ENCODE assay signal across 10 cellular contexts in the genomic region with DNA sequence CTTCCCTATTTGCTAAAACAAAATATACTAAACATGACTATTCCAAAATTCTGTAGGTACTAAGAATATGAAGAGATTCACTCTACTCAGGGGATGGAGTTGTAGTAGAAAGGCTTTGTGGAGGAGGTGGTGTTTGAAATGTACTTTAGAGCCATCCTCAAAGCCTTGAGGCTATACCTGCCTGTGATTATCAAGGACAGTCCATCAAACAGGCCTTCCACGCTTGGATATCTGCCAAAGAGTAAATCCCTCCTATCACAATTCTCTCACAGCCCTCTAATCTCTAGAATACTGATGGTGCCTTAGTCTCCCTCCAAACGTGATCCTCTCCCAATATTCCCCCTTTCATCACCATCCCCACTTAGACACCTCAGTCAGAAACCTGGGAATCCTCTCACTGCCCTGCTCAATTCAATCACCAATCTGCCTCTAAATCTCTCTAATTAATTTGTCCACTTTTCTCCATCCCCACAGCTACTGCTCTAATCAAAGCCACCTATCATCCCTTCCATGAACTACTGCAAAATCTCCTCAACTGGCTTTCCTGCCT. TPM values are rescaled to one million over a fixed set of nuclear protein-coding genes. Genes with fewer than 3 reads are reported as not detected.
DNase-seq lines count a peak whose midpoint lies in the region; ATAC-seq lines count a peak whose summit lies in the region.
"Had no signal": no experiment of that assay in that cellular context is flagged by ENCODE, and none has a peak within 500 bp of the region (broad histone marks: within the 10 kb centered on the region; RNA-seq: fewer than 3 reads in every experiment).

No MANE protein-coding gene starts in this region.

- peaks cover 8% of the 10 kb centered on the region for H3K4me1 ChIP-seq in CD4-positive, CD25-positive, alpha-beta regulatory T cell (ENCODE audit: control insufficient read depth, insufficient read depth, low read length, poor library complexity, severe bottlenecking)
- H3K4me1 ChIP-seq in mesendoderm (ENCODE audit: control insufficient read depth, low read depth, low read length), result peaks cover 5% of the 10 kb centered on the region
- H3K4me1 ChIP-seq: colonic mucosa had no signal

- H3K23ac ChIP-seq in mesendoderm (ENCODE audit: low read length), result no peak overlapping the region

- H3K4me3 ChIP-seq in CD4-positive, CD25-positive, alpha-beta regulatory T cell (ENCODE audit: low read depth, low read length), result no peak overlapping the region
- H3K4me3 ChIP-seq in mesendoderm (ENCODE audit: low read length), result no peak overlapping the region
- H3K4me3 ChIP-seq: colonic mucosa had no signal

- no peak overlapping the region for H4K5ac ChIP-seq in mesendoderm (ENCODE audit: low read length)

- no peak overlapping the region for H3K27ac ChIP-seq in CD4-positive, CD25-positive, alpha-beta regulatory T cell (ENCODE audit: insufficient read depth, low read length, poor library complexity, severe bottlenecking)
- no peak overlapping the region for H3K27ac ChIP-seq in mesendoderm (ENCODE audit: low read depth, low read length)
- H3K27ac ChIP-seq: colonic mucosa, HL-60 had no signal

- H3K36me3 Mint-ChIP-seq in CD4-positive, CD25-positive, alpha-beta regulatory T cell, result peaks cover 18% of the 10 kb centered on the region

- no peaks in the 10 kb centered on the region for H3K9me3 ChIP-seq in CD4-positive, CD25-positive, alpha-beta regulatory T cell (ENCODE audit: control insufficient read depth in 2 of 2, low read length in 2 of 2)
- H3K9me3 ChIP-seq: colonic mucosa had no signal

- no peaks in the 10 kb centered on the region for H3K27me3 ChIP-seq in CD4-positive, CD25-positive, alpha-beta regulatory T cell (ENCODE audit: control insufficient read depth, insufficient read depth, low read length)
- no peaks in the 10 kb centered on the region for H3K27me3 ChIP-seq in mesendoderm (ENCODE audit: insufficient read depth, low read length, poor library complexity)
- H3K27me3 ChIP-seq: colonic mucosa had no signal

- no peak for ATAC-seq in CD4-positive, CD25-positive, alpha-beta regulatory T cell (ENCODE audit: low read depth in 2 of 2)

- no peak overlapping the region for H3K18ac ChIP-seq in mesendoderm (ENCODE audit: low read length)

- no peak overlapping the region for H4K8ac ChIP-seq in mesendoderm (ENCODE audit: low read depth, low read length)

- peak overlapping the region; percentile 37 to 61 (median 53) for H3K27ac Mint-ChIP-seq in CD4-positive, CD25-positive, alpha-beta regulatory T cell

- no peaks in the 10 kb centered on the region for H3K9me3 Mint-ChIP-seq in CD4-positive, CD25-positive, alpha-beta regulatory T cell

- no peak overlapping the region for H2AK5ac ChIP-seq in mesendoderm (ENCODE audit: low read length)

- H3K36me3 ChIP-seq in CD4-positive, CD25-positive, alpha-beta regulatory T cell (ENCODE audit: control insufficient read depth, insufficient read depth, low read length), result peaks cover 5% of the 10 kb centered on the region
- H3K36me3 ChIP-seq in mesendoderm (ENCODE audit: control insufficient read depth, insufficient read depth, low read length), result no peaks in the 10 kb centered on the region
- H3K36me3 ChIP-seq: colonic mucosa had no signal

- WGBS in mesendoderm (ENCODE audit: extremely low coverage, insufficient coverage, low lambda C conversion rate), result no CpG with 5 or more reads among the region's 2 CpGs

- H3K4me1 Mint-ChIP-seq in CD4-positive, CD25-positive, alpha-beta regulatory T cell, result peaks cover 18 to 71% (median 59%) of the 10 kb centered on the region in 4 donors

- no peak overlapping the region for H3K56ac ChIP-seq in mesendoderm (ENCODE audit: low read length)

- H3K4me2 ChIP-seq in mesendoderm (ENCODE audit: low read length), result no peak overlapping the region

- H3K4me3 Mint-ChIP-seq in CD4-positive, CD25-positive, alpha-beta regulatory T cell, result peak overlapping the region in 1 of 4 donors; percentile 25

- DNase-seq in CD4-positive, CD25-positive, alpha-beta regulatory T cell, result no peak
- DNase-seq in D341Med (ENCODE audit: low spot score) (peak; percentile 26), SK-N-DZ (ENCODE audit: low spot score) (peak; percentile 48), mesendoderm (peak; percentile 28), NCI-H2107 (lab: John Stamatoyannopoulos, UW) (no peak), NCI-H187 treated with DMSO at 0.1 percent for 48 hours (lab: John Stamatoyannopoulos, UW) (no peak), putamen (ENCODE audit: low spot score) (no peak)
- DNase-seq: colonic mucosa; stimulated activated CD8-positive, alpha-beta memory T cell treated with anti-CD3 and anti-CD28 coated beads, Interleukin-4, amount 100 ng/mL, for 48 hours had no signal

- no peak overlapping the region for H2BK120ac ChIP-seq in mesendoderm (ENCODE audit: low read depth, low read length)

- no peaks in the 10 kb centered on the region for H3K27me3 Mint-ChIP-seq in CD4-positive, CD25-positive, alpha-beta regulatory T cell

- no peak overlapping the region for H2BK15ac ChIP-seq in mesendoderm (replicated peaks; ENCODE audit: low read depth)

- H3K79me2 ChIP-seq in mesendoderm (ENCODE audit: control insufficient read depth, insufficient read depth, low read length), result peaks cover 40% of the 10 kb centered on the region

- H3K79me1 ChIP-seq in mesendoderm (ENCODE audit: low read length), result peaks cover 12% of the 10 kb centered on the region

- H3K9ac ChIP-seq in mesendoderm (ENCODE audit: low read length), result no peak overlapping the region

- H2BK5ac ChIP-seq in mesendoderm (ENCODE audit: low read length), result no peak overlapping the region

- no peak overlapping the region for H3K4ac ChIP-seq in mesendoderm (ENCODE audit: low read depth, low read length)

RNA-seq across cellular contexts. Expression of gene SOS1, which starts 13.1 kb away (rescaled TPM):
- total RNA-seq in CD4-positive, CD25-positive, alpha-beta regulatory T cell, result 50.4 TPM
- 10 to 100 TPM in 3 of 4 donors, 1 to 10 TPM in 1; 5.5 to 15.2 (median 11.9) TPM for polyA plus RNA-seq in CD4-positive, CD25-positive, alpha-beta regulatory T cell
- polyA plus RNA-seq in SK-N-DZ (2014; cell fraction: cytosol; rRNA removed), result 8.6 and 9.0 TPM in 2 replicates
- polyA plus RNA-seq in SK-N-DZ (2014; cell fraction: nucleus; rRNA removed), result 11.2 and 23.7 TPM in 2 replicates
- 15.8 TPM for polyA plus RNA-seq in mesendoderm (2013, experiment 1 of 2)
- polyA plus RNA-seq in mesendoderm (2013, experiment 2 of 2), result 17.0 TPM

Comparison
In these comparisons a context has a peak if more than half of its experiments do, and no peak if none do; other contexts are left out.
1. DNase-seq: peak in D341Med (single experiment), SK-N-DZ (single experiment) and mesendoderm (single experiment); none in CD4-positive, CD25-positive, alpha-beta regulatory T cell (0 of 3), NCI-H2107 (single experiment), NCI-H187 treated with DMSO at 0.1 percent for 48 hours (single experiment) and putamen (single experiment).